ENCODE assay signal across 22 cellular contexts in genomic region chr22:41700105-41700358, GRCh38. TPM values are rescaled to one million over a fixed set of nuclear protein-coding genes. Genes with fewer than 3 reads are reported as not detected.
"Had no signal": no experiment of that assay in that cellular context is flagged by ENCODE, and none has a peak within 500 bp of the region (broad histone marks: within the 10 kb centered on the region; RNA-seq: fewer than 3 reads in every experiment).

No MANE protein-coding gene starts in this region.

- H3K36me3 ChIP-seq: ovary, right lobe of liver, sigmoid colon, tibial artery, transverse colon, upper lobe of right lung, uterus had no signal

- H3K4me3 ChIP-seq: ovary, right lobe of liver, uterus had no signal

- FAIRE-seq: small intestine had no signal

- H3K27ac ChIP-seq: ovary, parathyroid adenoma, psoas muscle, right lobe of liver, sigmoid colon, stomach, tibial artery, transverse colon, upper lobe of right lung, uterus had no signal

- H3K9ac ChIP-seq: parathyroid adenoma had no signal

- H3K9me3 ChIP-seq: ovary, psoas muscle, right lobe of liver, sigmoid colon, stomach, tibial artery, transverse colon, upper lobe of right lung, uterus had no signal

- DNase-seq: naive thymus-derived CD8-positive, alpha-beta T cell; nephron progenitor cell; occipital lobe; posterior cingulate gyrus; psoas muscle; sigmoid colon; small intestine; stimulated activated CD4-positive, alpha-beta T cell treated with anti-CD3 and anti-CD28 coated beads, Interleukin-15, amount 100 ng/mL, for 24 hours; stimulated activated CD4-positive, alpha-beta T cell treated with anti-CD3 and anti-CD28 coated beads, Interleukin-2, amount 100 ng/mL, for 24 hours; stimulated activated CD4-positive, alpha-beta T cell treated with anti-CD3 and anti-CD28 coated beads, Interleukin-2, amount 100 ng/mL, for 48 hours; stimulated activated CD4-positive, alpha-beta T cell treated with anti-CD3 and anti-CD28 coated beads, Interleukin-4, amount 100 ng/mL, for 24 hours; stimulated activated naive B cell treated with anti-CD40 and anti-IgM and Interleukin-4, amounts not matched to agents 10 μg/mL and 1 μg/mL and 100 μg/mL, for 72 hours; stimulated activated naive CD4-positive, alpha-beta T cell treated with Interleukin-2 at 50 U/mL for 16 hours; stomach; tibial artery; transverse colon; upper lobe of right lung; uterus had no signal

- H3K27me3 ChIP-seq: ovary, right lobe of liver, sigmoid colon, stomach, transverse colon, upper lobe of right lung, uterus had no signal

- H3K4me1 ChIP-seq: parathyroid adenoma had no signal

- H3K79me2 ChIP-seq: parathyroid adenoma had no signal

RNA-seq across cellular contexts. Expression of gene MEI1, which starts 0.7 kb away (rescaled TPM):
- total RNA-seq: temporal lobe had no signal
